In the genomic region with DNA sequence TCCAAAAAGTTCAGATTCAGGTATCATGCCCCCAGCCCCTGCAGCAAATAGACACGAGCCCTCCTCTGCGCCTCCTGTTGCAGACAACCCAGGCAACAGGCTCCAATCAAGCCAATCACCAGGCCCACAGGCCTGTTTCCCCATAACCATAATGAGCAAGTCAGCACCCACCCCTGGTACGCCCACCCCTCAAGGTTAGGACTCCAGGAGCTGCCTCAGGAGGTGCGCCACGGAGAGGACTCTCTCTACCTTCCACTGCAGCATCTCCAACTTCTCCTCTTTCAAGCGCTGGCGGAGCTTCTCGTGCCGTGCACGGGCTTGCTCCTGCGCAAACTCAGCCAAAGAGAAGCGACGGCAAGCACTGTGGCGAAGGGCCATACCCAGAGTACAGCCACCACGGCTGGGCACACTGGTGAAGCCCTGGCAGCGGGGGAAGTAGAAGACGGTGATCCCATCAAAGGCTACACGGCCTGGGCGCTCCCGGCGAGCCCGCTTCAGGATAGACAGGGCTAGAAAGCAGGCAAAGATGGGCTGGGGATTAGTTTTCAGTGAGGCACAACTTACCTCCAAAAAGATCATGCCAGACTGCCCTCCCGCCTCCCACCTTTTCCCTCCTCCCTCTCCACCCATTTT, we compare ENCODE assay signal across 18 cellular contexts. TPM values are rescaled to one million over a fixed set of nuclear protein-coding genes. Genes with fewer than 3 reads are reported as not detected.
DNase-seq lines count a peak whose midpoint lies in the region; ATAC-seq and TF ChIP-seq lines count a peak whose summit lies in the region.
"Had no signal": no experiment of that assay in that cellular context is flagged by ENCODE, and none has a peak within 500 bp of the region (broad histone marks: within the 10 kb centered on the region; RNA-seq: fewer than 3 reads in every experiment).

No MANE protein-coding gene starts in this region.

- no peak for TF ChIP-seq CTCF in brain (conservative IDR thresholded peaks at IDR 0.05)
- no peak for TF ChIP-seq CTCF in nephron progenitor cell (IDR thresholded peaks at IDR 0.05)

- ATAC-seq in GM19395 (IDR thresholded peaks at IDR 0.05; ENCODE audit: unreplicated experiment) = no peak
- no peak for ATAC-seq in HG02840 (IDR thresholded peaks at IDR 0.05; ENCODE audit: low FRiP score, unreplicated experiment)

- DNase-seq in CD8-positive, alpha-beta memory T cell = no peak
- DNase-seq in nephron progenitor cell (no peak), SHP77 treated with DMSO at 0.1 percent for 48 hours (lab: John Stamatoyannopoulos, UW) (no peak), G401 (ENCODE audit: low spot score) (no peak)
- DNase-seq: activated naive CD4-positive, alpha-beta T cell treated with anti-CD3 and anti-CD28 coated beads for 36 hours; brain microvascular endothelial cell; dorsolateral prefrontal cortex; IMR-90; mesenchymal stem cell; stimulated activated CD4-positive, alpha-beta T cell treated with anti-CD3 and anti-CD28 coated beads, Interleukin-4, amount 100 ng/mL, for 4 hours had no signal

- no peaks in the 10 kb centered on the region for H3K27me3 ChIP-seq in BLaER1 treated with 17β-estradiol and CSF1 and Interleukin-3, amounts not matched to agents 10 nM and 100 nM
- no peaks in the 10 kb centered on the region for H3K27me3 ChIP-seq in CD8-positive, alpha-beta memory T cell (ENCODE audit: insufficient read depth, low read length, poor library complexity, severe bottlenecking)
- H3K27me3 ChIP-seq: brain microvascular endothelial cell, dorsolateral prefrontal cortex, esophagus muscularis mucosa, tibial nerve had no signal

- peaks cover 9 to 87% (median 13%) of the 10 kb centered on the region in 3 donors for H3K36me3 Mint-ChIP-seq in CD8-positive, alpha-beta memory T cell
- H3K36me3 Mint-ChIP-seq in brain = peaks cover 21% of the 10 kb centered on the region
- peaks cover 36% of the 10 kb centered on the region for H3K36me3 Mint-ChIP-seq in nephron progenitor cell (ENCODE audit: low read depth)

- peaks cover 0 to 10% of the 10 kb centered on the region in 2 donors for H3K27me3 Mint-ChIP-seq in CD8-positive, alpha-beta memory T cell
- H3K27me3 Mint-ChIP-seq in brain = peaks cover 3% of the 10 kb centered on the region
- H3K27me3 Mint-ChIP-seq in nephron progenitor cell (ENCODE audit: low read depth, poor library complexity) = no peaks in the 10 kb centered on the region

- H3K4me2 ChIP-seq in BLaER1 treated with 17β-estradiol and CSF1 and Interleukin-3, amounts not matched to agents 10 nM and 100 nM = peak overlapping the region in 9 of 11 experiments; percentile 42 to 100 (median 98); a peak in 15 of 22 replicates
- H3K4me2 ChIP-seq: SK-N-SH had no signal

- H3K4me3 Mint-ChIP-seq in CD8-positive, alpha-beta memory T cell = peak overlapping the region in 3 of 7 donors; percentile 34 to 64 (median 44)
- H3K4me3 Mint-ChIP-seq in brain (no peak overlapping the region), nephron progenitor cell (no peak overlapping the region)
- H3K4me3 Mint-ChIP-seq: activated naive CD4-positive, alpha-beta T cell treated with anti-CD3 and anti-CD28 coated beads for 36 hours had no signal

- H3K4me3 ChIP-seq in BLaER1 treated with 17β-estradiol and CSF1 and Interleukin-3, amounts not matched to agents 10 nM and 100 nM = no peak overlapping the region
- H3K4me3 ChIP-seq in CD8-positive, alpha-beta memory T cell (ENCODE audit: low read length) = no peak overlapping the region
- H3K4me3 ChIP-seq: esophagus muscularis mucosa, tibial nerve had no signal

- peaks cover 48 to 56% (median 50%) of the 10 kb centered on the region in 3 donors for H3K4me1 Mint-ChIP-seq in CD8-positive, alpha-beta memory T cell
- H3K4me1 Mint-ChIP-seq in brain (peaks cover 67% of the 10 kb centered on the region), nephron progenitor cell (peaks cover 58% of the 10 kb centered on the region)

- H4K20me1 ChIP-seq in BLaER1 treated with 17β-estradiol and CSF1 and Interleukin-3, amounts not matched to agents 10 nM and 100 nM = peaks cover 48 to 100% (median 70%) of the 10 kb centered on the region in 11 experiments

- H3K9ac ChIP-seq in BLaER1 treated with 17β-estradiol and CSF1 and Interleukin-3, amounts not matched to agents 10 nM and 100 nM = peak overlapping the region in 2 of 11 experiments; percentile 2 to 35; a peak in 1 of 22 replicates
- H3K9ac ChIP-seq: SK-N-SH had no signal

- H3K27ac ChIP-seq in BLaER1 treated with 17β-estradiol and CSF1 and Interleukin-3, amounts not matched to agents 10 nM and 100 nM = no peak overlapping the region
- no peak overlapping the region for H3K27ac ChIP-seq in CD8-positive, alpha-beta memory T cell (ENCODE audit: low read depth, low read length)
- H3K27ac ChIP-seq: C4-2B had no signal

- POLR2A ChIA-PET in CD8-positive, alpha-beta memory T cell (lab: Charles Lee) = interaction anchor here (0.6 kb wide), 1 partner anchor 272 kb away, joined by 3 read pairs; no protein-coding TSS in a partner anchor

- no peaks in the 10 kb centered on the region for H3K9me3 ChIP-seq in BLaER1 treated with 17β-estradiol and CSF1 and Interleukin-3, amounts not matched to agents 10 nM and 100 nM (replicated peaks in 1 of 11)
- H3K9me3 ChIP-seq in CD8-positive, alpha-beta memory T cell (ENCODE audit: low read length) = no peaks in the 10 kb centered on the region
- H3K9me3 ChIP-seq: esophagus muscularis mucosa, SK-N-SH, tibial nerve had no signal

- peak overlapping the region in 6 of 8 donors; percentile 7 to 99 (median 66) for H3K27ac Mint-ChIP-seq in CD8-positive, alpha-beta memory T cell
- H3K27ac Mint-ChIP-seq in brain = peak overlapping the region in 4 of 5 experiments; percentile 29 to 66 (median 49)
- H3K27ac Mint-ChIP-seq in nephron progenitor cell = peak overlapping the region; percentile 84

- H3K4me1 ChIP-seq in BLaER1 treated with 17β-estradiol and CSF1 and Interleukin-3, amounts not matched to agents 10 nM and 100 nM = peaks cover 94 to 100% (median 97%) of the 10 kb centered on the region in 10 experiments
- peaks cover 36% of the 10 kb centered on the region for H3K4me1 ChIP-seq in CD8-positive, alpha-beta memory T cell (ENCODE audit: insufficient read depth, low read length)

- in situ Hi-C loops in G401 (cut with HindIII; ENCODE audit: low sequenced_read_pairs) = no loop called here

- peaks cover 0 to 3% (median 0%) of the 10 kb centered on the region in 5 donors for H3K9me3 Mint-ChIP-seq in CD8-positive, alpha-beta memory T cell
- H3K9me3 Mint-ChIP-seq in brain = peaks cover 0 to 2% (median 0%) of the 10 kb centered on the region in 5 experiments
- H3K9me3 Mint-ChIP-seq in nephron progenitor cell = no peaks in the 10 kb centered on the region
- H3K9me3 Mint-ChIP-seq: activated naive CD4-positive, alpha-beta T cell treated with anti-CD3 and anti-CD28 coated beads for 36 hours had no signal

- peaks cover 51 to 69% (median 65%) of the 10 kb centered on the region in 11 experiments for H3K36me3 ChIP-seq in BLaER1 treated with 17β-estradiol and CSF1 and Interleukin-3, amounts not matched to agents 10 nM and 100 nM
- H3K36me3 ChIP-seq in CD8-positive, alpha-beta memory T cell (ENCODE audit: insufficient read depth, low read length) = peaks cover 29% of the 10 kb centered on the region

- CTCF ChIA-PET in CD8-positive, alpha-beta memory T cell (lab: Charles Lee) = interaction anchor here (1.0 to 2.0 kb wide), 3 partner anchors 14 to 143 kb away, joined by 3 to 6 read pairs (median 5); no protein-coding TSS in a partner anchor

RNA-seq across cellular contexts. Expression of gene CSRNP1, which starts 8.5 kb away (rescaled TPM):
- total RNA-seq in CD8-positive, alpha-beta memory T cell = 10 to 100 TPM; 31.7 to 33.8 TPM
- 30.7 TPM for polyA plus RNA-seq in CD8-positive, alpha-beta memory T cell
- polyA plus RNA-seq in brain (ENCODE audit: insufficient read depth, low read depth, low replicate concordance) = 9.0 TPM
- 21.5 and 29.1 TPM in 2 replicates for total RNA-seq in G401 (2014; rRNA removed; shearing (Covaris generic))

RNA-seq across cellular contexts. Expression of gene TTC21A, which starts 37.4 kb away (rescaled TPM):
- total RNA-seq in CD8-positive, alpha-beta memory T cell = 1 to 10 TPM in 1 of 2 experiments, under 1 TPM in 1; 0.80 to 1.1 TPM
- 0.67 TPM for polyA plus RNA-seq in CD8-positive, alpha-beta memory T cell
- polyA plus RNA-seq in brain (ENCODE audit: insufficient read depth, low read depth, low replicate concordance) = 1.7 TPM
- 1.2 and 4.8 TPM in 2 replicates for total RNA-seq in G401 (2014; rRNA removed; shearing (Covaris generic))

RNA-seq across cellular contexts. Expression of gene GORASP1, which starts 37.4 kb away (rescaled TPM):
- 10 to 100 TPM; 21.6 to 22.8 TPM for total RNA-seq in CD8-positive, alpha-beta memory T cell
- polyA plus RNA-seq in CD8-positive, alpha-beta memory T cell = 16.9 TPM
- 34.3 TPM for polyA plus RNA-seq in brain (ENCODE audit: insufficient read depth, low read depth, low replicate concordance)
- 28.2 and 37.3 TPM in 2 replicates for total RNA-seq in G401 (2014; rRNA removed; shearing (Covaris generic))

RNA-seq across cellular contexts. Expression of gene XIRP1, which starts 47.5 kb away (rescaled TPM):
- 1 to 10 TPM; 4.1 to 5.3 TPM for total RNA-seq in CD8-positive, alpha-beta memory T cell
- polyA plus RNA-seq in CD8-positive, alpha-beta memory T cell = not detected
- polyA plus RNA-seq in brain (ENCODE audit: insufficient read depth, low read depth, low replicate concordance) = not detected
- total RNA-seq in G401 (2014; rRNA removed; shearing (Covaris generic)) = not detected in 2 replicates
- total RNA-seq: tibial nerve had no signal
- polyA plus RNA-seq: SK-N-SH had no signal
